ENCODE assay signal across 15 cellular contexts in genomic region chr3:3134750-3135448, GRCh38. TPM values are rescaled to one million over a fixed set of nuclear protein-coding genes. Genes with fewer than 3 reads are reported as not detected.
DNase-seq lines count a peak whose midpoint lies in the region; ATAC-seq and TF ChIP-seq lines count a peak whose summit lies in the region.
"Had no signal": no experiment of that assay in that cellular context is flagged by ENCODE, and none has a peak within 500 bp of the region (broad histone marks: within the 10 kb centered on the region; RNA-seq: fewer than 3 reads in every experiment).

No MANE protein-coding gene starts in this region.

- no peaks in the 10 kb centered on the region for H3K9me3 ChIP-seq in heart right ventricle
- H3K9me3 ChIP-seq: gastrocnemius medialis, left lung, SJSA1 had no signal

- H3K36me3 Mint-ChIP-seq in activated naive CD4-positive, alpha-beta T cell treated with anti-CD3 and anti-CD28 coated beads for 36 hours (ENCODE audit: low read depth), result peaks cover 50% of the 10 kb centered on the region
- peaks cover 57% of the 10 kb centered on the region for H3K36me3 Mint-ChIP-seq in activated CD8-positive, alpha-beta T cell treated with anti-CD3 and anti-CD28 coated beads, Interleukin-2, amount 10 ng/mL, durations not matched to agents 7 days and 5 days (ENCODE audit: low read depth)

- H3K27me3 ChIP-seq in heart right ventricle, result no peaks in the 10 kb centered on the region
- H3K27me3 ChIP-seq: gastrocnemius medialis, left lung, SJSA1 had no signal

- DNase-seq in activated naive CD4-positive, alpha-beta T cell treated with anti-CD3 and anti-CD28 coated beads for 36 hours, result no peak
- no peak for DNase-seq in activated naive CD4-positive, alpha-beta T cell treated with anti-CD3 and anti-CD28 coated beads, Interleukin-2, amount 50 U/mL, for 16 hours
- DNase-seq in activated CD8-positive, alpha-beta T cell treated with anti-CD3 and anti-CD28 coated beads, Interleukin-2, amount 10 ng/mL, durations not matched to agents 7 days and 5 days, result no peak
- peak in 27 of 42 donors; percentile 10 to 72 (median 40) for DNase-seq in head of caudate nucleus
- no peak for DNase-seq in stimulated activated naive CD8-positive, alpha-beta T cell treated with anti-CD3 and anti-CD28 coated beads, Interleukin-15, amount 100 ng/mL, for 72 hours
- DNase-seq in glomerular visceral epithelial cell (ENCODE audit: extremely low spot score), result no peak
- DNase-seq in left ventricle myocardium superior, result no peak
- no peak for DNase-seq in heart right ventricle
- DNase-seq: activated CD4-positive, CD25-positive, alpha-beta regulatory T cell treated with anti-CD3 and anti-CD28 coated beads, Interleukin-2, amount 50 U/mL, for 72 hours; DND-41; gastrocnemius medialis; left lung; NCI-H1694 treated with DMSO at 0.1 percent for 48 hours had no signal

- no peaks in the 10 kb centered on the region for H3K27me3 Mint-ChIP-seq in activated naive CD4-positive, alpha-beta T cell treated with anti-CD3 and anti-CD28 coated beads for 36 hours (ENCODE audit: low read depth)
- no peaks in the 10 kb centered on the region for H3K27me3 Mint-ChIP-seq in activated CD8-positive, alpha-beta T cell treated with anti-CD3 and anti-CD28 coated beads, Interleukin-2, amount 10 ng/mL, durations not matched to agents 7 days and 5 days (ENCODE audit: low read depth)
- no peaks in the 10 kb centered on the region for H3K27me3 Mint-ChIP-seq in stimulated activated naive CD8-positive, alpha-beta T cell treated with anti-CD3 and anti-CD28 coated beads, Interleukin-15, amount 100 ng/mL, for 72 hours

- H3K4me3 ChIP-seq in heart right ventricle, result no peak overlapping the region
- H3K4me3 ChIP-seq: gastrocnemius medialis, left lung, SJSA1 had no signal

- H3K4me1 ChIP-seq in heart right ventricle, result peaks cover 0 to 24% (median 0%) of the 10 kb centered on the region in 9 donors
- H3K4me1 ChIP-seq: gastrocnemius medialis, SJSA1 had no signal

- H3K9me3 Mint-ChIP-seq in activated naive CD4-positive, alpha-beta T cell treated with anti-CD3 and anti-CD28 coated beads for 36 hours, result no peaks in the 10 kb centered on the region
- H3K9me3 Mint-ChIP-seq in activated CD8-positive, alpha-beta T cell treated with anti-CD3 and anti-CD28 coated beads, Interleukin-2, amount 10 ng/mL, durations not matched to agents 7 days and 5 days (ENCODE audit: insufficient read depth), result no peaks in the 10 kb centered on the region
- no peaks in the 10 kb centered on the region for H3K9me3 Mint-ChIP-seq in stimulated activated naive CD8-positive, alpha-beta T cell treated with anti-CD3 and anti-CD28 coated beads, Interleukin-15, amount 100 ng/mL, for 72 hours

- no peak for ATAC-seq in activated CD8-positive, alpha-beta T cell treated with anti-CD3 and anti-CD28 coated beads, Interleukin-2, amount 10 ng/mL, durations not matched to agents 7 days and 5 days
- peak; percentile 59 for ATAC-seq in stimulated activated naive CD8-positive, alpha-beta T cell treated with anti-CD3 and anti-CD28 coated beads, Interleukin-15, amount 100 ng/mL, for 72 hours
- ATAC-seq in left ventricle myocardium superior, result no peak
- no peak for ATAC-seq in heart right ventricle
- ATAC-seq: gastrocnemius medialis, left lung had no signal

- no peak overlapping the region for H3K27ac ChIP-seq in heart right ventricle
- H3K27ac ChIP-seq: gastrocnemius medialis, left lung, SJSA1 had no signal

- H3K4me1 Mint-ChIP-seq in activated naive CD4-positive, alpha-beta T cell treated with anti-CD3 and anti-CD28 coated beads for 36 hours (ENCODE audit: low read depth), result peaks cover 47% of the 10 kb centered on the region
- H3K4me1 Mint-ChIP-seq in activated CD8-positive, alpha-beta T cell treated with anti-CD3 and anti-CD28 coated beads, Interleukin-2, amount 10 ng/mL, durations not matched to agents 7 days and 5 days (ENCODE audit: low read depth), result peaks cover 14% of the 10 kb centered on the region
- H3K4me1 Mint-ChIP-seq in stimulated activated naive CD8-positive, alpha-beta T cell treated with anti-CD3 and anti-CD28 coated beads, Interleukin-15, amount 100 ng/mL, for 72 hours, result peaks cover 44% of the 10 kb centered on the region

- no peak overlapping the region for H3K4me3 Mint-ChIP-seq in activated naive CD4-positive, alpha-beta T cell treated with anti-CD3 and anti-CD28 coated beads for 36 hours
- H3K4me3 Mint-ChIP-seq in activated CD8-positive, alpha-beta T cell treated with anti-CD3 and anti-CD28 coated beads, Interleukin-2, amount 10 ng/mL, durations not matched to agents 7 days and 5 days, result no peak overlapping the region
- H3K4me3 Mint-ChIP-seq in stimulated activated naive CD8-positive, alpha-beta T cell treated with anti-CD3 and anti-CD28 coated beads, Interleukin-15, amount 100 ng/mL, for 72 hours, result no peak overlapping the region

- CTCF ChIA-PET in activated naive CD4-positive, alpha-beta T cell treated with anti-CD3 and anti-CD28 coated beads for 36 hours (lab: Charles Lee), result interaction anchor here (0.7 to 1.1 kb wide), 2 partner anchors 36 to 432 kb away, joined by 3 read pairs; no protein-coding TSS in a partner anchor
- CTCF ChIA-PET in activated CD8-positive, alpha-beta T cell treated with anti-CD3 and anti-CD28 coated beads, Interleukin-2, amount 10 ng/mL, durations not matched to agents 7 days and 5 days (lab: Charles Lee), result interaction anchor here (0.8 to 1.7 kb wide), 2 partner anchors 25 to 38 kb away, joined by 3 to 4 read pairs; no protein-coding TSS in a partner anchor

- no peak for TF ChIP-seq CTCF in heart right ventricle (IDR thresholded peaks at IDR 0.05)

- peak overlapping the region; percentile 69 for H3K27ac Mint-ChIP-seq in activated naive CD4-positive, alpha-beta T cell treated with anti-CD3 and anti-CD28 coated beads for 36 hours
- H3K27ac Mint-ChIP-seq in activated CD8-positive, alpha-beta T cell treated with anti-CD3 and anti-CD28 coated beads, Interleukin-2, amount 10 ng/mL, durations not matched to agents 7 days and 5 days, result peak overlapping the region; percentile 48
- H3K27ac Mint-ChIP-seq in stimulated activated naive CD8-positive, alpha-beta T cell treated with anti-CD3 and anti-CD28 coated beads, Interleukin-15, amount 100 ng/mL, for 72 hours, result peak overlapping the region in 1 of 2 donors; percentile 94

- intact Hi-C loops in activated naive CD4-positive, alpha-beta T cell treated with anti-CD3 and anti-CD28 coated beads for 36 hours (cut with micrococcal nuclease), result no loop called here
- intact Hi-C loops in head of caudate nucleus (cut with DNase I), result no loop called here
- intact Hi-C loops in left ventricle myocardium superior (cut with micrococcal nuclease), result no loop called here
- intact Hi-C loops in heart right ventricle (cut with DNase I), result no loop called here

- POLR2A ChIA-PET in activated CD8-positive, alpha-beta T cell treated with anti-CD3 and anti-CD28 coated beads, Interleukin-2, amount 10 ng/mL, durations not matched to agents 7 days and 5 days (lab: Charles Lee), result interaction anchor here (0.6 kb wide), 1 partner anchor 37 kb away, joined by 3 read pairs; no protein-coding TSS in a partner anchor

- 96 to 98% methylated on average over 4 of the region's 4 CpGs for WGBS in heart right ventricle, 2 donors

- H3K36me3 ChIP-seq in heart right ventricle, result peaks cover 0 to 84% (median 15%) of the 10 kb centered on the region in 9 donors

RNA-seq across cellular contexts. Expression of gene TRNT1, which starts 8.2 kb away (rescaled TPM):
- total RNA-seq in activated naive CD4-positive, alpha-beta T cell treated with anti-CD3 and anti-CD28 coated beads for 36 hours, result 10 to 100 TPM; 42.3 to 49.4 TPM
- 10 to 100 TPM; 33.4 to 33.6 TPM for total RNA-seq in activated CD8-positive, alpha-beta T cell treated with anti-CD3 and anti-CD28 coated beads, Interleukin-2, amount 10 ng/mL, durations not matched to agents 7 days and 5 days
- total RNA-seq in left ventricle myocardium superior (12.6 TPM), heart right ventricle (10 to 100 TPM in 7 of 10 donors, 1 to 10 TPM in 3; 5.8 to 14.5 (median 10.8) TPM)
- 10 to 100 TPM in 1 of 2 donors, 1 to 10 TPM in 1; 9.1 to 10.6 TPM for polyA plus RNA-seq in heart right ventricle

RNA-seq across cellular contexts. Expression of gene IL5RA, which starts 24.7 kb away (rescaled TPM):
- total RNA-seq in activated naive CD4-positive, alpha-beta T cell treated with anti-CD3 and anti-CD28 coated beads for 36 hours, result not detected
- total RNA-seq in activated CD8-positive, alpha-beta T cell treated with anti-CD3 and anti-CD28 coated beads, Interleukin-2, amount 10 ng/mL, durations not matched to agents 7 days and 5 days, result not detected
- total RNA-seq in left ventricle myocardium superior (0.17 TPM), heart right ventricle (1 to 10 TPM in 1 of 10 donors, under 1 TPM in 4, not detected in 5; 0.23 to 1.1 (median 0.27) TPM)
- polyA plus RNA-seq in heart right ventricle, result under 1 TPM; 0.07 to 0.15 TPM
- total RNA-seq: dermis microvascular lymphatic vessel endothelial cell, gastrocnemius medialis, SJSA1 had no signal

RNA-seq across cellular contexts. Expression of gene CRBN, which starts 44.6 kb away (rescaled TPM):
- total RNA-seq in activated naive CD4-positive, alpha-beta T cell treated with anti-CD3 and anti-CD28 coated beads for 36 hours, result 10 to 100 TPM; 44.1 to 48.0 TPM
- 10 to 100 TPM; 52.0 to 56.7 TPM for total RNA-seq in activated CD8-positive, alpha-beta T cell treated with anti-CD3 and anti-CD28 coated beads, Interleukin-2, amount 10 ng/mL, durations not matched to agents 7 days and 5 days
- total RNA-seq in left ventricle myocardium superior, result 57.4 TPM
- 10 to 100 TPM; 34.8 to 63.2 (median 53.8) TPM for total RNA-seq in heart right ventricle
- polyA plus RNA-seq in heart right ventricle, result 10 to 100 TPM; 18.2 to 23.4 TPM

Comparison
In these comparisons a context has a peak if more than half of its experiments do, and no peak if none do; other contexts are left out.
1. DNase-seq: peak in head of caudate nucleus (27 of 42); none in activated naive CD4-positive, alpha-beta T cell treated with anti-CD3 and anti-CD28 coated beads for 36 hours (single experiment), activated naive CD4-positive, alpha-beta T cell treated with anti-CD3 and anti-CD28 coated beads, Interleukin-2, amount 50 U/mL, for 16 hours (single experiment), activated CD8-positive, alpha-beta T cell treated with anti-CD3 and anti-CD28 coated beads, Interleukin-2, amount 10 ng/mL, durations not matched to agents 7 days and 5 days (single experiment), stimulated activated naive CD8-positive, alpha-beta T cell treated with anti-CD3 and anti-CD28 coated beads, Interleukin-15, amount 100 ng/mL, for 72 hours (0 of 2), glomerular visceral epithelial cell (single experiment), left ventricle myocardium superior (single experiment) and heart right ventricle (0 of 2).